ENCODE assay signal across 14 cellular contexts in genomic region chr7:28954936-28955335, GRCh38. TPM values are rescaled to one million over a fixed set of nuclear protein-coding genes. Genes with fewer than 3 reads are reported as not detected.
DNase-seq lines count a peak whose midpoint lies in the region; ATAC-seq and TF ChIP-seq lines count a peak whose summit lies in the region.
"Had no signal": no experiment of that assay in that cellular context is flagged by ENCODE, and none has a peak within 500 bp of the region (broad histone marks: within the 10 kb centered on the region; RNA-seq: fewer than 3 reads in every experiment).

No MANE protein-coding gene starts in this region.

- H3K9me2 ChIP-seq in hepatocyte (replicated peaks; ENCODE audit: insufficient read depth) = no peaks in the 10 kb centered on the region
- H3K9me2 ChIP-seq: SK-N-SH had no signal

- H3K36me3 ChIP-seq in Caco-2 (ENCODE audit: control insufficient read depth, insufficient read depth, low read length) (no peaks in the 10 kb centered on the region), hepatocyte (replicated peaks; ENCODE audit: insufficient read depth, low read depth) (no peaks in the 10 kb centered on the region)
- H3K36me3 ChIP-seq: ascending aorta had no signal

- TF ChIP-seq CTCF in Caco-2 (IDR thresholded peaks at IDR 0.05; ENCODE audit: insufficient read depth in 1 of 2, low read depth in 1 of 2, low read length in 1 of 2, severe bottlenecking in 1 of 2, unreplicated experiment in 1 of 2) (no peak), hepatocyte (IDR thresholded peaks at IDR 0.05; ENCODE audit: poor library complexity) (no peak)

- no peak overlapping the region for H2AFZ ChIP-seq in hepatocyte

- no peak overlapping the region for H3K27ac ChIP-seq in hepatocyte
- H3K27ac ChIP-seq: ascending aorta had no signal

- DNase-seq in Caco-2 (no peak), NAMALWA (ENCODE audit: low spot score) (peak; percentile 24), hepatocyte (ENCODE audit: low spot score) (no peak), pons (ENCODE audit: low spot score) (peak; percentile 37), NCI-H187 (lab: John Stamatoyannopoulos, UW) (no peak)
- DNase-seq in central memory CD4-positive, alpha-beta T cell = no peak
- DNase-seq: activated CD4-positive, alpha-beta T cell treated with anti-CD3 and anti-CD28 coated beads for 48 hours; activated naive CD4-positive, alpha-beta T cell treated with Interleukin-2 at 50 U/mL for 16 hours; NCI-H1930 had no signal

- intact Hi-C loops in Caco-2 (cut with micrococcal nuclease; ENCODE audit: unreplicated experiment) = no loop called here

- H3K27ac Mint-ChIP-seq in Caco-2 (ENCODE audit: unreplicated experiment) = no peak overlapping the region

- H3K27me3 ChIP-seq in Caco-2 (replicated peaks; ENCODE audit: control insufficient read depth, insufficient read depth, low read length) = no peaks in the 10 kb centered on the region
- peaks cover 41% of the 10 kb centered on the region for H3K27me3 ChIP-seq in hepatocyte

- POLR2A ChIA-PET in Caco-2 (lab: Charles Lee) = no interaction called here

- WGBS in hepatocyte (ENCODE audit: low lambda C conversion rate, missing lambda C conversion rate) = 63% methylated on average over 4 of the region's 4 CpGs

- H3K9me3 Mint-ChIP-seq in Caco-2 (ENCODE audit: unreplicated experiment) = no peaks in the 10 kb centered on the region

- H3K4me3 Mint-ChIP-seq in Caco-2 (ENCODE audit: unreplicated experiment) = peak overlapping the region; percentile 73

- H3K4me2 ChIP-seq in hepatocyte = peak overlapping the region; percentile 99
- H3K4me2 ChIP-seq: SK-N-SH had no signal

- no peaks in the 10 kb centered on the region for H3K36me3 Mint-ChIP-seq in Caco-2 (ENCODE audit: insufficient read depth, unreplicated experiment)

- no peaks in the 10 kb centered on the region for H3K27me3 Mint-ChIP-seq in Caco-2 (ENCODE audit: insufficient read depth, unreplicated experiment)

- peaks cover 12% of the 10 kb centered on the region for H3K4me1 Mint-ChIP-seq in Caco-2 (ENCODE audit: low read depth, unreplicated experiment)

- CTCF ChIA-PET in Caco-2 (lab: Charles Lee) = interaction anchor here (3.2 to 3.3 kb wide), 2 partner anchors 28 to 152 kb away, joined by 47 to 76 read pairs; no protein-coding TSS in a partner anchor

- H3K4me1 ChIP-seq in Caco-2 (peaks cover 18% of the 10 kb centered on the region; the same call in 1 of the 2 replicates), hepatocyte (ENCODE audit: insufficient read depth) (peaks cover 33% of the 10 kb centered on the region)

- no peak for ATAC-seq in HG02642 (IDR thresholded peaks at IDR 0.05; ENCODE audit: poor library complexity, unreplicated experiment)
- ATAC-seq in HG02763 (IDR thresholded peaks at IDR 0.05; ENCODE audit: unreplicated experiment) = no peak
- ATAC-seq: HCT116 had no signal

- H3K9me3 ChIP-seq in Caco-2 (no peaks in the 10 kb centered on the region), hepatocyte (ENCODE audit: low read depth) (no peaks in the 10 kb centered on the region)
- H3K9me3 ChIP-seq: ascending aorta, SK-N-SH had no signal

- no peaks in the 10 kb centered on the region for H3K79me2 ChIP-seq in hepatocyte

- no peaks in the 10 kb centered on the region for H4K20me1 ChIP-seq in hepatocyte (ENCODE audit: insufficient read depth, poor library complexity, severe bottlenecking)

- TSS peak; percentile 57 for BruUV-seq in Caco-2 (replicated peaks; lab: Mats Ljungman, UMichigan)

- H3K4me3 ChIP-seq in Caco-2 (ENCODE audit: low read depth, low read length) (no peak overlapping the region), hepatocyte (no peak overlapping the region)

RNA-seq across cellular contexts. Expression of gene TRIL, which starts 3.2 kb away (rescaled TPM):
- total RNA-seq in Caco-2 (2022) = 0.45 and 0.51 TPM in 2 replicates
- total RNA-seq in hepatocyte = 3.0 and 4.6 TPM in 2 replicates
- polyA plus RNA-seq in hepatocyte = 1.2 and 2.5 TPM in 2 replicates

Comparison
In these comparisons a context has a peak if more than half of its experiments do, and no peak if none do; other contexts are left out.
1. DNase-seq: peak in NAMALWA (single experiment) and pons (single experiment); none in Caco-2 (0 of 2), hepatocyte (single experiment), central memory CD4-positive, alpha-beta T cell (single experiment) and NCI-H187 (0 of 2).